ENCODE assay signal across 11 cellular contexts in genomic region chr12:62522984-62523383, GRCh38. TPM values are rescaled to one million over a fixed set of nuclear protein-coding genes. Genes with fewer than 3 reads are reported as not detected.
DNase-seq lines count a peak whose midpoint lies in the region; ATAC-seq and TF ChIP-seq lines count a peak whose summit lies in the region.
"Had no signal": no experiment of that assay in that cellular context is flagged by ENCODE, and none has a peak within 500 bp of the region (broad histone marks: within the 10 kb centered on the region; RNA-seq: fewer than 3 reads in every experiment).

No MANE protein-coding gene starts in this region.

- CTCF ChIA-PET in activated CD4-positive, alpha-beta memory T cell treated with anti-CD3 and anti-CD28 coated beads for 36 hours (lab: Charles Lee): interaction anchor here (1.1 to 1.5 kb wide), 5 partner anchors 56 to 273 kb away, joined by 3 to 10 read pairs (median 4); no protein-coding TSS in a partner anchor

- intact Hi-C loops in activated CD4-positive, alpha-beta memory T cell treated with anti-CD3 and anti-CD28 coated beads for 36 hours (cut with micrococcal nuclease): loop anchor here (1.0 to 5.0 kb wide), 3 partner anchors 56 to 272 kb away; partner anchors contain the start of genes MON2 and USP15

- peaks cover 31% of the 10 kb centered on the region for H3K4me1 Mint-ChIP-seq in activated CD4-positive, alpha-beta memory T cell treated with anti-CD3 and anti-CD28 coated beads for 36 hours (ENCODE audit: low read depth)

- no peaks in the 10 kb centered on the region for H3K36me3 ChIP-seq in kidney epithelial cell (ENCODE audit: control insufficient read depth, insufficient read depth, low read length)

- no peaks in the 10 kb centered on the region for H3K27me3 ChIP-seq in kidney epithelial cell (ENCODE audit: control insufficient read depth, insufficient read depth, low read length)

- no peak overlapping the region for H3K27ac Mint-ChIP-seq in activated CD4-positive, alpha-beta memory T cell treated with anti-CD3 and anti-CD28 coated beads for 36 hours

- DNase-seq in DMS79 treated with DMSO at 0.1 percent for 48 hours (lab: John Stamatoyannopoulos, UW): peak; percentile 38
- DNase-seq in MV-4-11 (lab: John Stamatoyannopoulos, UW): peak; percentile 29
- no peak for DNase-seq in kidney epithelial cell (ENCODE audit: low read depth)
- no peak for DNase-seq in HuH-7 (ENCODE audit: low spot score)
- no peak for DNase-seq in activated CD4-positive, alpha-beta memory T cell treated with anti-CD3 and anti-CD28 coated beads for 36 hours
- DNase-seq in AG08395 (ENCODE audit: low spot score): no peak
- DNase-seq in inferior parietal cortex (ENCODE audit: extremely low spot score): no peak
- DNase-seq: kidney had no signal

- no peak overlapping the region for H3K4me3 Mint-ChIP-seq in activated CD4-positive, alpha-beta memory T cell treated with anti-CD3 and anti-CD28 coated beads for 36 hours
- H3K4me3 Mint-ChIP-seq: brain had no signal

- no peak overlapping the region for H3K4me3 ChIP-seq in kidney epithelial cell (ENCODE audit: low read depth, low read length)
- H3K4me3 ChIP-seq: K562 had no signal

- H3K36me3 Mint-ChIP-seq in activated CD4-positive, alpha-beta memory T cell treated with anti-CD3 and anti-CD28 coated beads for 36 hours: peaks cover 9% of the 10 kb centered on the region

- no peaks in the 10 kb centered on the region for H3K9me3 Mint-ChIP-seq in activated CD4-positive, alpha-beta memory T cell treated with anti-CD3 and anti-CD28 coated beads for 36 hours
- H3K9me3 Mint-ChIP-seq: brain had no signal

- peak; percentile 4 for TF ChIP-seq CTCF in kidney epithelial cell (IDR thresholded peaks at IDR 0.05; ENCODE audit: insufficient read depth, low read length, poor library complexity, severe bottlenecking)

- ATAC-seq in GM18907 (IDR thresholded peaks at IDR 0.05; ENCODE audit: unreplicated experiment): peak; percentile 48
- ATAC-seq: K562 had no signal

- H3K27me3 Mint-ChIP-seq in activated CD4-positive, alpha-beta memory T cell treated with anti-CD3 and anti-CD28 coated beads for 36 hours: no peaks in the 10 kb centered on the region
- H3K27me3 Mint-ChIP-seq: brain had no signal

- POLR2A ChIA-PET in activated CD4-positive, alpha-beta memory T cell treated with anti-CD3 and anti-CD28 coated beads for 36 hours (lab: Charles Lee): interaction anchor here (0.5 kb wide), 1 partner anchor 135 kb away, joined by 4 read pairs; no protein-coding TSS in a partner anchor

RNA-seq across cellular contexts. Expression of gene MON2, which starts 56.4 kb away (rescaled TPM):
- 16.9 and 17.9 TPM in 2 replicates for total RNA-seq in kidney epithelial cell
- total RNA-seq in activated CD4-positive, alpha-beta memory T cell treated with anti-CD3 and anti-CD28 coated beads for 36 hours: 10 to 100 TPM; 29.2 to 35.1 TPM

Comparison
In these comparisons a context has a peak if more than half of its experiments do, and no peak if none do; other contexts are left out.
1. DNase-seq: peak in DMS79 treated with DMSO at 0.1 percent for 48 hours (single experiment) and MV-4-11 (single experiment); none in kidney epithelial cell (single experiment), HuH-7 (single experiment), activated CD4-positive, alpha-beta memory T cell treated with anti-CD3 and anti-CD28 coated beads for 36 hours (single experiment), AG08395 (single experiment) and inferior parietal cortex (single experiment).